In the genomic region with DNA sequence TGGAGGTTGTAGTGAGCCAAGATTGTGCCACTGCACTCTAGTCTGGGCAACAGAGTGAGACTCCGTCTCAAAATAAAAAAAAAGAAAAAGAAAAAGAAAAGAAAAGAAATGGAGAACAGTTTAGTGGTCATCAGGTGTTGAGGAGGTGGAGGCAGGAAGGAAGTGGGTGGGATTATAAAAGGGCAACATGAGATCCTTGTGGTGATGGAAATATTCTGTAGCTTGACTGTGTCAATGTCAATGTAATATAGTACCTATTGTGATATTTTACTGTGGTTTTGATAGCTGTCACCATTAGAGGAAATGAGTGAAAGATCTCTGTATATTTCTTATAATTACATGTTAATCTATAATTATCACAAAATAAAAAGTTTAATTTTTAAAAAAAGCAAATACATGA, we compare ENCODE assay signal across 24 cellular contexts.
"Had no signal": no experiment of that assay in that cellular context is flagged by ENCODE, and none has a peak within 500 bp of the region (broad histone marks: within the 10 kb centered on the region; RNA-seq: fewer than 3 reads in every experiment).

No MANE protein-coding gene starts in this region.

- H3K36me3 Mint-ChIP-seq: T-cell had no signal

- H3K36me3 ChIP-seq: brain microvascular endothelial cell, cardiac muscle cell had no signal

- H3K4me3 Mint-ChIP-seq: T-cell had no signal

- H3K27ac Mint-ChIP-seq: T-cell had no signal

- H3K27ac ChIP-seq: brain microvascular endothelial cell, cardiac muscle cell, KMS-11, SK-N-MC had no signal

- H3K27me3 ChIP-seq: brain microvascular endothelial cell, cardiac muscle cell had no signal

- DNase-seq: activated CD4-positive, alpha-beta T cell treated with anti-CD3 and anti-CD28 coated beads for 4 hours; activated CD4-positive, alpha-beta T cell treated with anti-CD3 and anti-CD28 coated beads, Interleukin-2, amount 50 U/mL, for 48 hours; activated naive CD4-positive, alpha-beta T cell treated with anti-CD3 and anti-CD28 coated beads, Interleukin-2, amount 50 U/mL, for 16 hours; activated T-cell treated with anti-CD3 and anti-CD28 coated beads for 4 hours; activated T-cell treated with anti-CD3 and anti-CD28 coated beads, Interleukin-2, amount 50 U/mL, for 48 hours; brain microvascular endothelial cell; MM.1S; NCI-H1105; NCI-H1436; NCI-H1694 treated with DMSO at 0.1 percent for 48 hours; NCI-H2029 treated with DMSO at 0.1 percent for 48 hours; NCI-H345; NCI-H510A; NCI-H526 treated with DMSO at 0.1 percent for 48 hours; NCI-H82; NK-92 treated with Interleukin-12 subunit alpha and Interleukin-12 subunit beta, amount 100 ng/mL, for 24 hours; OCI-M1; RPMI8226; T-cell had no signal

- H3K27me3 Mint-ChIP-seq: T-cell had no signal

- H3K4me3 ChIP-seq: cardiac muscle cell, SK-N-MC had no signal

- ATAC-seq: Panc1, Right ventricle myocardium inferior, T-cell had no signal
